ENCODE assay signal across 9 cellular contexts in genomic region chr19:12766051-12766521, GRCh38. TPM values are rescaled to one million over a fixed set of nuclear protein-coding genes. Genes with fewer than 3 reads are reported as not detected.
DNase-seq lines count a peak whose midpoint lies in the region; FAIRE-seq and TF ChIP-seq lines count a peak whose summit lies in the region.
"Had no signal": no experiment of that assay in that cellular context is flagged by ENCODE, and none has a peak within 500 bp of the region (broad histone marks: within the 10 kb centered on the region; RNA-seq: fewer than 3 reads in every experiment).

No MANE protein-coding gene starts in this region.

- H3K9me3 ChIP-seq in osteoblast (ENCODE audit: low read depth, low read length): no peaks in the 10 kb centered on the region

- H4K20me1 ChIP-seq in osteoblast (ENCODE audit: insufficient read depth, low read length): no peaks in the 10 kb centered on the region

- no peaks in the 10 kb centered on the region for H3K27me3 ChIP-seq in osteoblast (ENCODE audit: insufficient read depth, low read length)

- peak; percentile 90 for DNase-seq in activated naive CD4-positive, alpha-beta T cell treated with anti-CD3 and anti-CD28 coated beads, Interleukin-2, amount 10 ng/mL, durations not matched to agents 7 days and 5 days
- no peak for DNase-seq in activated naive CD4-positive, alpha-beta T cell treated with anti-CD3 and anti-CD28 coated beads, Interleukin-2, amount 50 U/mL, for 16 hours
- DNase-seq in NCI-H2107 (lab: John Stamatoyannopoulos, UW): peak; percentile 51
- peak; percentile 68 for DNase-seq in activated T-cell treated with anti-CD3 and anti-CD28 coated beads for 48 hours (ENCODE audit: low read depth)
- DNase-seq in frontal cortex (ENCODE audit: low spot score in 2 of 2): peak; percentile 75 to 80
- DNase-seq in osteoblast (ENCODE audit: insufficient read length, low spot score, missing footprints): peak; percentile 100
- no peak for DNase-seq in NCI-H82 (lab: John Stamatoyannopoulos, UW)
- no peak for DNase-seq in NCI-H2227 (lab: John Stamatoyannopoulos, UW; ENCODE audit: unreplicated experiment)

- H3K4me3 Mint-ChIP-seq in activated naive CD4-positive, alpha-beta T cell treated with anti-CD3 and anti-CD28 coated beads, Interleukin-2, amount 10 ng/mL, durations not matched to agents 7 days and 5 days: peak overlapping the region; percentile 38

- no peak for FAIRE-seq in frontal cortex (lab: Jason Lieb, UNC)

- no peak overlapping the region for H3K27ac ChIP-seq in osteoblast (ENCODE audit: low read depth, low read length)

- TF ChIP-seq CTCF in osteoblast (IDR thresholded peaks at IDR 0.05; ENCODE audit: extremely low read depth, low read depth, low read length): peak; percentile 80

- no peaks in the 10 kb centered on the region for H3K9me3 Mint-ChIP-seq in activated naive CD4-positive, alpha-beta T cell treated with anti-CD3 and anti-CD28 coated beads, Interleukin-2, amount 10 ng/mL, durations not matched to agents 7 days and 5 days

- H3K4me2 ChIP-seq in osteoblast (ENCODE audit: insufficient read depth, low read length): peak overlapping the region; percentile 94

- no peaks in the 10 kb centered on the region for H3K36me3 ChIP-seq in osteoblast (ENCODE audit: insufficient read depth, low read length)

- no peaks in the 10 kb centered on the region for H3K4me1 ChIP-seq in osteoblast (ENCODE audit: insufficient read depth, low read length)

- peak overlapping the region; percentile 78 for H3K4me3 ChIP-seq in osteoblast (ENCODE audit: insufficient read depth, low read length)

- H3K79me2 ChIP-seq in osteoblast (ENCODE audit: insufficient read depth, low read length): no peaks in the 10 kb centered on the region

- CTCF ChIA-PET in activated naive CD4-positive, alpha-beta T cell treated with anti-CD3 and anti-CD28 coated beads, Interleukin-2, amount 10 ng/mL, durations not matched to agents 7 days and 5 days (lab: Charles Lee): interaction anchor here (0.6 to 30.6 kb wide), 22 partner anchors 10 to 1207 kb away, joined by 3 to 706 read pairs (median 6); partner anchors contain the start of genes DNASE2, ELOF1, HOOK2 and JUNB

- no peak overlapping the region for H3K27ac Mint-ChIP-seq in activated naive CD4-positive, alpha-beta T cell treated with anti-CD3 and anti-CD28 coated beads, Interleukin-2, amount 10 ng/mL, durations not matched to agents 7 days and 5 days

- peaks cover 8% of the 10 kb centered on the region for H3K27me3 Mint-ChIP-seq in activated naive CD4-positive, alpha-beta T cell treated with anti-CD3 and anti-CD28 coated beads, Interleukin-2, amount 10 ng/mL, durations not matched to agents 7 days and 5 days

- H3K36me3 Mint-ChIP-seq in activated naive CD4-positive, alpha-beta T cell treated with anti-CD3 and anti-CD28 coated beads, Interleukin-2, amount 10 ng/mL, durations not matched to agents 7 days and 5 days: no peaks in the 10 kb centered on the region

- peak overlapping the region; percentile 95 for H2AFZ ChIP-seq in osteoblast (ENCODE audit: low read length)

- peaks cover 7% of the 10 kb centered on the region for H3K4me1 Mint-ChIP-seq in activated naive CD4-positive, alpha-beta T cell treated with anti-CD3 and anti-CD28 coated beads, Interleukin-2, amount 10 ng/mL, durations not matched to agents 7 days and 5 days

RNA-seq across cellular contexts. Expression of gene HOOK2, which starts 9.3 kb away (rescaled TPM):
- total RNA-seq in frontal cortex (14.3 TPM), osteoblast (16.8 and 21.7 TPM in 2 replicates)

RNA-seq across cellular contexts. Expression of gene BEST2, which starts 14.5 kb away (rescaled TPM):
- not detected for total RNA-seq in frontal cortex
- total RNA-seq in osteoblast: not detected in 2 replicates
- total RNA-seq: pulmonary artery endothelial cell had no signal

RNA-seq across cellular contexts. Expression of gene JUNB, which starts 25.2 kb away (rescaled TPM):
- total RNA-seq in frontal cortex (16.3 TPM), osteoblast (85.5 and 93.0 TPM in 2 replicates)

RNA-seq across cellular contexts. Expression of gene GET3, which starts 28.8 kb away (rescaled TPM):
- 85.2 TPM for total RNA-seq in frontal cortex
- 99.5 and 104 TPM in 2 replicates for total RNA-seq in osteoblast

RNA-seq across cellular contexts. Expression of gene TRIR, which starts 31.6 kb away (rescaled TPM):
- total RNA-seq in frontal cortex: 216 TPM
- 123 and 136 TPM in 2 replicates for total RNA-seq in osteoblast

Comparison
In these comparisons a context has a peak if more than half of its experiments do, and no peak if none do; other contexts are left out.
1. DNase-seq: peak in activated naive CD4-positive, alpha-beta T cell treated with anti-CD3 and anti-CD28 coated beads, Interleukin-2, amount 10 ng/mL, durations not matched to agents 7 days and 5 days (single experiment), NCI-H2107 (single experiment), activated T-cell treated with anti-CD3 and anti-CD28 coated beads for 48 hours (single experiment), frontal cortex (2 of 2) and osteoblast (single experiment); none in activated naive CD4-positive, alpha-beta T cell treated with anti-CD3 and anti-CD28 coated beads, Interleukin-2, amount 50 U/mL, for 16 hours (single experiment), NCI-H82 (single experiment) and NCI-H2227 (single experiment).